ENCODE assay signal across 1 cellular context in the genomic region with DNA sequence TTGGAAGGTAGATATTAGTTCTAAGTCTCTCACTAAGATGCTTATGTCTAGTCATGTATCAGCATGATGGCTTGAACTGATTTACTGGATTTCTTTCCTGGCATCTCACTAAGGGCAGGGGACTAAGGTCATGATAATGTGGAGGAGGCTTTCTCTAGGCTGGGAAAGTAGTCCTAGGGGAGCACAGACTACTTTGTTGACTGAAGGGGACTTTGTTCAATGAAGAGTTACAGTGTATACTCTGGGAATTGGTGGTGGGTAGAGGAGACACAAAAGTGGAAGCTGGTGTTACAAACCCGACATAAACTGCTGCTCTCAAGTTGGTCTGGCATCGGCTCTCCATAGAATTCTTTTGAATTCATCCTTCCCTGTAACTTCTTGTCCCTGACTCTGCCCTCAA.
TF ChIP-seq lines count a peak whose summit lies in the region.

No MANE protein-coding gene starts in this region.

TF ChIP-seq in HepG2, 621 proteins besides CTCF, POLR2A, EP300 and RAD21 (continued from another document):
- TF ChIP-seq, protein P1, sequence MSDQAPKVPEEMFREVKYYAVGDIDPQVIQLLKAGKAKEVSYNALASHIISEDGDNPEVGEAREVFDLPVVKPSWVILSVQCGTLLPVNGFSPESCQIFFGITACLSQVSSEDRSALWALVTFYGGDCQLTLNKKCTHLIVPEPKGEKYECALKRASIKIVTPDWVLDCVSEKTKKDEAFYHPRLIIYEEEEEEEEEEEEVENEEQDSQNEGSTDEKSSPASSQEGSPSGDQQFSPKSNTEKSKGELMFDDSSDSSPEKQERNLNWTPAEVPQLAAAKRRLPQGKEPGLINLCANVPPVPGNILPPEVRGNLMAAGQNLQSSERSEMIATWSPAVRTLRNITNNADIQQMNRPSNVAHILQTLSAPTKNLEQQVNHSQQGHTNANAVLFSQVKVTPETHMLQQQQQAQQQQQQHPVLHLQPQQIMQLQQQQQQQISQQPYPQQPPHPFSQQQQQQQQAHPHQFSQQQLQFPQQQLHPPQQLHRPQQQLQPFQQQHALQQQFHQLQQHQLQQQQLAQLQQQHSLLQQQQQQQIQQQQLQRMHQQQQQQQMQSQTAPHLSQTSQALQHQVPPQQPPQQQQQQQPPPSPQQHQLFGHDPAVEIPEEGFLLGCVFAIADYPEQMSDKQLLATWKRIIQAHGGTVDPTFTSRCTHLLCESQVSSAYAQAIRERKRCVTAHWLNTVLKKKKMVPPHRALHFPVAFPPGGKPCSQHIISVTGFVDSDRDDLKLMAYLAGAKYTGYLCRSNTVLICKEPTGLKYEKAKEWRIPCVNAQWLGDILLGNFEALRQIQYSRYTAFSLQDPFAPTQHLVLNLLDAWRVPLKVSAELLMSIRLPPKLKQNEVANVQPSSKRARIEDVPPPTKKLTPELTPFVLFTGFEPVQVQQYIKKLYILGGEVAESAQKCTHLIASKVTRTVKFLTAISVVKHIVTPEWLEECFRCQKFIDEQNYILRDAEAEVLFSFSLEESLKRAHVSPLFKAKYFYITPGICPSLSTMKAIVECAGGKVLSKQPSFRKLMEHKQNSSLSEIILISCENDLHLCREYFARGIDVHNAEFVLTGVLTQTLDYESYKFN (CRISPR knock-in tag; conservative IDR thresholded peaks at IDR 0.05) = peak; percentile 36; the same call in 1 of the 2 replicates
- TF ChIP-seq ZMYM4 (CRISPR knock-in tag; IDR thresholded peaks at IDR 0.05) (0 out of 2 replicates have a peak, but pooled peaks have one; percentile 49), NFATC3 (CRISPR knock-in tag; IDR thresholded peaks at IDR 0.05) (no peak), POGZ (CRISPR knock-in tag; IDR thresholded peaks at IDR 0.05) (0 out of 2 replicates have a peak, but pooled peaks have one; percentile 30), ZNF317 (CRISPR knock-in tag; IDR thresholded peaks at IDR 0.05) (peak; percentile 89; the same call in 1 of the 2 replicates), ZNF263 (CRISPR knock-in tag; IDR thresholded peaks at IDR 0.05) (peak; percentile 94), SMAD1 (CRISPR knock-in tag; IDR thresholded peaks at IDR 0.05; ENCODE audit: borderline replicate concordance, low read depth) (no peak), HNF4A (CRISPR knock-in tag; IDR thresholded peaks at IDR 0.05) (peak; percentile 50), FOXA1 (IDR thresholded peaks at IDR 0.05) (no peak), FOXA1 (CRISPR knock-in tag; IDR thresholded peaks at IDR 0.05) (peak; percentile 39; the same call in 1 of the 2 replicates), SAP130 (CRISPR knock-in tag; IDR thresholded peaks at IDR 0.05; ENCODE audit: low read depth) (peak; percentile 18; the same call in 1 of the 2 replicates), SNAPC2 (CRISPR knock-in tag; IDR thresholded peaks at IDR 0.05) (no peak)
- TF ChIP-seq, protein P2, sequence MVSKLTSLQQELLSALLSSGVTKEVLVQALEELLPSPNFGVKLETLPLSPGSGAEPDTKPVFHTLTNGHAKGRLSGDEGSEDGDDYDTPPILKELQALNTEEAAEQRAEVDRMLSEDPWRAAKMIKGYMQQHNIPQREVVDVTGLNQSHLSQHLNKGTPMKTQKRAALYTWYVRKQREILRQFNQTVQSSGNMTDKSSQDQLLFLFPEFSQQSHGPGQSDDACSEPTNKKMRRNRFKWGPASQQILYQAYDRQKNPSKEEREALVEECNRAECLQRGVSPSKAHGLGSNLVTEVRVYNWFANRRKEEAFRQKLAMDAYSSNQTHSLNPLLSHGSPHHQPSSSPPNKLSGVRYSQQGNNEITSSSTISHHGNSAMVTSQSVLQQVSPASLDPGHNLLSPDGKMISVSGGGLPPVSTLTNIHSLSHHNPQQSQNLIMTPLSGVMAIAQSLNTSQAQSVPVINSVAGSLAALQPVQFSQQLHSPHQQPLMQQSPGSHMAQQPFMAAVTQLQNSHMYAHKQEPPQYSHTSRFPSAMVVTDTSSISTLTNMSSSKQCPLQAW (CRISPR knock-in tag; IDR thresholded peaks at IDR 0.05) = 0 out of 2 replicates have a peak, but pooled peaks have one; percentile 27
- TF ChIP-seq, protein P3, sequence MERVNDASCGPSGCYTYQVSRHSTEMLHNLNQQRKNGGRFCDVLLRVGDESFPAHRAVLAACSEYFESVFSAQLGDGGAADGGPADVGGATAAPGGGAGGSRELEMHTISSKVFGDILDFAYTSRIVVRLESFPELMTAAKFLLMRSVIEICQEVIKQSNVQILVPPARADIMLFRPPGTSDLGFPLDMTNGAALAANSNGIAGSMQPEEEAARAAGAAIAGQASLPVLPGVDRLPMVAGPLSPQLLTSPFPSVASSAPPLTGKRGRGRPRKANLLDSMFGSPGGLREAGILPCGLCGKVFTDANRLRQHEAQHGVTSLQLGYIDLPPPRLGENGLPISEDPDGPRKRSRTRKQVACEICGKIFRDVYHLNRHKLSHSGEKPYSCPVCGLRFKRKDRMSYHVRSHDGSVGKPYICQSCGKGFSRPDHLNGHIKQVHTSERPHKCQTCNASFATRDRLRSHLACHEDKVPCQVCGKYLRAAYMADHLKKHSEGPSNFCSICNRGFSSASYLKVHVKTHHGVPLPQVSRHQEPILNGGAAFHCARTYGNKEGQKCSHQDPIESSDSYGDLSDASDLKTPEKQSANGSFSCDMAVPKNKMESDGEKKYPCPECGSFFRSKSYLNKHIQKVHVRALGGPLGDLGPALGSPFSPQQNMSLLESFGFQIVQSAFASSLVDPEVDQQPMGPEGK (CRISPR knock-in tag; IDR thresholded peaks at IDR 0.05) = no peak
